17 cellular contexts compared by ENCODE assay signal in the genomic region with DNA sequence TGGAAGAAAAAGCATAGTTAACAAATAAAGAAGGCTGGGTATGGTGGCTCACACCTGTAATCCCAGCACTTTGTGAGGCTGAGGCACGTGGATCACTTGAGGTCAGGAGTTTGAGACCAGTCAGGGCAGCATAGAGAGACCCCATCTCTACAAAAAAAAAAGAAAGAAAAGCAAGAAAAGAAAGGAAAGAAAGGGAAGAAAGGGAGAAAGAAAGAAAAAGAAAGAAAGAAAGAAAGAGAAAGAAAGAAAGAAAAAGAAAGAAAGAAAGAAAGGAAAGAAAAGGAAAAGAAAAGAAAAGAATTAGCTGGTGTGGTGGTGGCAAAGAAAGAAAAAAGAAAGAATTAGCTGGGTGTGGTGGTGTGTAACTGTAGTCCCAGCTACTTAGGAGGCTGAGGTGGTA. TPM values are rescaled to one million over a fixed set of nuclear protein-coding genes. Genes with fewer than 3 reads are reported as not detected.
A peak's percentile ranks its signal among the peaks of the same experiment; 100 is the strongest.
DNase-seq lines count a peak whose midpoint lies in the region; ATAC-seq and TF ChIP-seq lines count a peak whose summit lies in the region.
"Had no signal": no experiment of that assay in that cellular context is flagged by ENCODE, and none has a peak within 500 bp of the region (broad histone marks: within the 10 kb centered on the region; RNA-seq: fewer than 3 reads in every experiment).

No MANE protein-coding gene starts in this region.

- no peaks in the 10 kb centered on the region for H3K9me3 ChIP-seq in MG63

- H3K4me3 ChIP-seq in MG63: no peak overlapping the region
- H3K4me3 ChIP-seq: PC-9 had no signal

- H3K27me3 ChIP-seq in MG63: no peaks in the 10 kb centered on the region

- no peak for TF ChIP-seq CTCF in nephron (IDR thresholded peaks at IDR 0.05; ENCODE audit: unreplicated experiment in 3 of 3)

- peaks cover 37% of the 10 kb centered on the region for H3K4me1 Mint-ChIP-seq in T-helper 2 cell treated with Interferon-gamma antibody and Interleukin-4, amounts not matched to agents 5 μg/mL and 100 μg/mL, for 36 hours (ENCODE audit: low read depth)
- H3K4me1 Mint-ChIP-seq in stimulated activated naive CD8-positive, alpha-beta T cell treated with anti-CD3 and anti-CD28 coated beads, Interleukin-15, Interleukin-2, amounts not matched to agents 100 ng/mL and 50 ng/mL, for 24 hours (ENCODE audit: low read depth): peaks cover 80% of the 10 kb centered on the region
- peaks cover 81% of the 10 kb centered on the region for H3K4me1 Mint-ChIP-seq in stimulated activated naive CD8-positive, alpha-beta T cell treated with anti-CD3 and anti-CD28 coated beads, Interleukin-15, amount 100 ng/mL, for 72 hours
- H3K4me1 Mint-ChIP-seq in nephron: peaks cover 50% of the 10 kb centered on the region

- H3K27me3 Mint-ChIP-seq in T-helper 2 cell treated with Interferon-gamma antibody and Interleukin-4, amounts not matched to agents 5 μg/mL and 100 μg/mL, for 36 hours (ENCODE audit: low read depth): no peaks in the 10 kb centered on the region
- H3K27me3 Mint-ChIP-seq in stimulated activated naive CD8-positive, alpha-beta T cell treated with anti-CD3 and anti-CD28 coated beads, Interleukin-15, Interleukin-2, amounts not matched to agents 100 ng/mL and 50 ng/mL, for 24 hours: peaks cover 8% of the 10 kb centered on the region
- H3K27me3 Mint-ChIP-seq in stimulated activated naive CD8-positive, alpha-beta T cell treated with anti-CD3 and anti-CD28 coated beads, Interleukin-15, amount 100 ng/mL, for 72 hours: peaks cover 15% of the 10 kb centered on the region
- H3K27me3 Mint-ChIP-seq in nephron (ENCODE audit: low read depth): peaks cover 3% of the 10 kb centered on the region

- H3K9me3 Mint-ChIP-seq in T-helper 2 cell treated with Interferon-gamma antibody and Interleukin-4, amounts not matched to agents 5 μg/mL and 100 μg/mL, for 36 hours: no peaks in the 10 kb centered on the region
- H3K9me3 Mint-ChIP-seq in stimulated activated naive CD8-positive, alpha-beta T cell treated with anti-CD3 and anti-CD28 coated beads, Interleukin-15, Interleukin-2, amounts not matched to agents 100 ng/mL and 50 ng/mL, for 24 hours: no peaks in the 10 kb centered on the region
- H3K9me3 Mint-ChIP-seq in stimulated activated naive CD8-positive, alpha-beta T cell treated with anti-CD3 and anti-CD28 coated beads, Interleukin-15, amount 100 ng/mL, for 72 hours: no peaks in the 10 kb centered on the region
- no peaks in the 10 kb centered on the region for H3K9me3 Mint-ChIP-seq in nephron

- no peak for ATAC-seq in stimulated activated naive CD8-positive, alpha-beta T cell treated with anti-CD3 and anti-CD28 coated beads, Interleukin-15, amount 100 ng/mL, for 72 hours

- no peak for DNase-seq in T-helper 2 cell treated with Interferon-gamma antibody and Interleukin-4, amounts not matched to agents 5 μg/mL and 100 μg/mL, for 36 hours (ENCODE audit: low spot score)
- DNase-seq in T-helper 2 cell (no peak), RKO (ENCODE audit: low spot score) (no peak), GDM1 (lab: John Stamatoyannopoulos, UW) (no peak), MG63 (no peak)
- DNase-seq in stimulated activated naive CD8-positive, alpha-beta T cell treated with anti-CD3 and anti-CD28 coated beads, Interleukin-15, amount 100 ng/mL, for 72 hours: no peak
- DNase-seq: C1 segment of cervical spinal cord, DMS153, EL, H7, NCI-H1092 treated with DMSO at 0.1 percent for 48 hours, NCI-H1694 treated with DMSO at 0.1 percent for 48 hours, NCI-H446, NCI-H748 treated with DMSO at 0.1 percent for 48 hours, PC-9 had no signal

- H3K36me3 ChIP-seq in MG63: peaks cover 5% of the 10 kb centered on the region; the same call in 1 of the 2 replicates

- peak overlapping the region; percentile 9 for H3K4me3 Mint-ChIP-seq in T-helper 2 cell treated with Interferon-gamma antibody and Interleukin-4, amounts not matched to agents 5 μg/mL and 100 μg/mL, for 36 hours
- peak overlapping the region; percentile 11 for H3K4me3 Mint-ChIP-seq in stimulated activated naive CD8-positive, alpha-beta T cell treated with anti-CD3 and anti-CD28 coated beads, Interleukin-15, Interleukin-2, amounts not matched to agents 100 ng/mL and 50 ng/mL, for 24 hours
- H3K4me3 Mint-ChIP-seq in stimulated activated naive CD8-positive, alpha-beta T cell treated with anti-CD3 and anti-CD28 coated beads, Interleukin-15, amount 100 ng/mL, for 72 hours: peak overlapping the region in 1 of 2 donors; percentile 45
- H3K4me3 Mint-ChIP-seq in nephron: peak overlapping the region; percentile 27 to 61 (median 45)

- peak overlapping the region; percentile 50 for H3K27ac Mint-ChIP-seq in T-helper 2 cell treated with Interferon-gamma antibody and Interleukin-4, amounts not matched to agents 5 μg/mL and 100 μg/mL, for 36 hours
- H3K27ac Mint-ChIP-seq in stimulated activated naive CD8-positive, alpha-beta T cell treated with anti-CD3 and anti-CD28 coated beads, Interleukin-15, Interleukin-2, amounts not matched to agents 100 ng/mL and 50 ng/mL, for 24 hours: peak overlapping the region; percentile 43
- H3K27ac Mint-ChIP-seq in stimulated activated naive CD8-positive, alpha-beta T cell treated with anti-CD3 and anti-CD28 coated beads, Interleukin-15, amount 100 ng/mL, for 72 hours: no peak overlapping the region
- H3K27ac Mint-ChIP-seq in nephron: peak overlapping the region; percentile 60 to 98 (median 79)

- peaks cover 4% of the 10 kb centered on the region for H3K36me3 Mint-ChIP-seq in T-helper 2 cell treated with Interferon-gamma antibody and Interleukin-4, amounts not matched to agents 5 μg/mL and 100 μg/mL, for 36 hours (ENCODE audit: low read depth)
- H3K36me3 Mint-ChIP-seq in stimulated activated naive CD8-positive, alpha-beta T cell treated with anti-CD3 and anti-CD28 coated beads, Interleukin-15, Interleukin-2, amounts not matched to agents 100 ng/mL and 50 ng/mL, for 24 hours (ENCODE audit: low read depth): peaks cover 14% of the 10 kb centered on the region
- H3K36me3 Mint-ChIP-seq in nephron (ENCODE audit: low read depth): peaks cover 3% of the 10 kb centered on the region

RNA-seq across cellular contexts. Expression of a gene that starts 3.1 kb away (rescaled TPM):
- total RNA-seq in MG63 (2014; rRNA removed; shearing (Covaris generic); ENCODE audit: low replicate concordance): 7.6 and 10.0 TPM in 2 replicates

RNA-seq across cellular contexts. Expression of a gene that starts 24.0 kb away (rescaled TPM):
- 17.2 and 19.1 TPM in 2 replicates for total RNA-seq in MG63 (2014; rRNA removed; shearing (Covaris generic); ENCODE audit: low replicate concordance)

RNA-seq across cellular contexts. Expression of a gene that starts 42.8 kb away (rescaled TPM):
- total RNA-seq in MG63 (2014; rRNA removed; shearing (Covaris generic); ENCODE audit: low replicate concordance): 42.1 and 67.6 TPM in 2 replicates

Comparison
In these comparisons a context has a peak if more than half of its experiments do, and no peak if none do; other contexts are left out.
1. H3K27ac Mint-ChIP-seq: peak in T-helper 2 cell treated with Interferon-gamma antibody and Interleukin-4, amounts not matched to agents 5 μg/mL and 100 μg/mL, for 36 hours (single experiment), stimulated activated naive CD8-positive, alpha-beta T cell treated with anti-CD3 and anti-CD28 coated beads, Interleukin-15, Interleukin-2, amounts not matched to agents 100 ng/mL and 50 ng/mL, for 24 hours (single experiment) and nephron (3 of 3); none in stimulated activated naive CD8-positive, alpha-beta T cell treated with anti-CD3 and anti-CD28 coated beads, Interleukin-15, amount 100 ng/mL, for 72 hours (0 of 2).